Comparison of ENCODE assay signal across 8 cellular contexts in the genomic region with DNA sequence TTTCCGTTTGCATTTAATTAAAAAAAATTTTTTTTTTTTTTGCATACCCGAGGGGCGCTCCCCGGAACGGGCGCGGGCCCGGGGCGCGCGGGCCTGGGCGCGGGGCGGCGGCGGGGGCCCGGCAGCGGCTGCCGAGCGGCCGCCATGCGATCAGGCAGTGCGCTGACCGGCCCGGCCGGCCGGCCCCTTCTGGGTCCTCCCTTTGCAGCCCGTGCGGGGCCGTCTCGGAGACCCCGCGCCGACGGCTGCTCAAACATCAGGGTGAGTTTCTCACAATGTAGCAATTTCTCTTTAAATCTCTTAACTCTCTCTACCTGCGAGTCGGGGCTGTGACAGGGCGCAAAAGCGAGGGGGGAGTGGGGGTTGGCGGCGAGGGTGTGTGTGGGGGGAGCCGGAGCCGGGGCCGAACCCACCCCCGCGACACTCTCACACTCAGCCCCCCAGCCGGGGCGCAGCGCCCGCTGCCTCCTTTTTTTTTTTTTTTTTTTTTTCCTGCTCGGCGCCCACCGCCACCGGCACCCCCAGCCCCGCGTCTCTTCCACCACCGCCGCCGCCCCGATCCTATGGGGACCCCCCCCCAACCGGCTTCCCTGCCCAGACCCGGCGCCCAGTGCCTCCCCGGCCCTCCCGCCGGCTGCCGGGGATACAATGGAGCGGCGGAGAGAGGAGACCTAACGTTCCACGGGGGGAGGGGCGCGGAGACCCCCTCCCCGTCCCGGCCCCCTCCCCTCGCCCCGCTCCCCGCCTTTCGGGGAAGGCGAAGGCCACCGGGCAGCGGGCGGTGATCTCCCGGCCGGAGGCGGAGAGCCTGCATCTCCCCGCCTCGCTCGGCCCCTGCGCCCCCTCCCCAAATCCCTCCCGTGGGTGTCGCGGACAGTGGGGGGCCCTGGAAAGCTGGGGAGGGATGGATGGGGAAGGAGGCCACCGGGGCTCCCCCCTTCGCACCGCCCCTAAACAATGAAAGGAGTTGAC. TPM values are rescaled to one million over a fixed set of nuclear protein-coding genes. Genes with fewer than 3 reads are reported as not detected.
DNase-seq lines count a peak whose midpoint lies in the region; ATAC-seq and TF ChIP-seq lines count a peak whose summit lies in the region.

A gene (plus strand): TSS at position 227 of the 972 bp plus-strand sequence. CDS start 64,441 bp downstream, outside the sequence.

- H3K27ac ChIP-seq in BLaER1 treated with 17β-estradiol and CSF1 and Interleukin-3, amounts not matched to agents 10 nM and 100 nM, result peak within 1 kb of the TSS; percentile 91 to 99 (median 96)
- H3K27ac ChIP-seq in ectodermal cell (ENCODE audit: insufficient read depth, low read depth, low read length, poor library complexity, severe bottlenecking) (peak within 1 kb of the TSS; percentile 84), lower lobe of right lung (peak within 1 kb of the TSS; percentile 98)

- H3K9me3 ChIP-seq in BLaER1 treated with 17β-estradiol and CSF1 and Interleukin-3, amounts not matched to agents 10 nM and 100 nM (replicated peaks in 1 of 11), result no peaks in the 10 kb centered on the region
- H3K9me3 ChIP-seq in ectodermal cell (ENCODE audit: control insufficient read depth, low read length), result no peaks in the 10 kb centered on the region
- no peaks in the 10 kb centered on the region for H3K9me3 ChIP-seq in lower lobe of right lung

- no peaks in the 10 kb centered on the region for H3K9me3 Mint-ChIP-seq in activated CD8-positive, alpha-beta T cell treated with anti-CD3 and anti-CD28 coated beads, Interleukin-2, amount 10 ng/mL, durations not matched to agents 7 days and 5 days (ENCODE audit: insufficient read depth)

- H3K4me3 ChIP-seq in BLaER1 treated with 17β-estradiol and CSF1 and Interleukin-3, amounts not matched to agents 10 nM and 100 nM, result peak within 1 kb of the TSS; percentile 81 to 99 (median 96)
- H3K4me3 ChIP-seq in ectodermal cell (ENCODE audit: insufficient read depth, low read depth, low read length) (peak within 1 kb of the TSS; percentile 96), lower lobe of right lung (peak within 1 kb of the TSS; percentile 97)

- no peaks in the 10 kb centered on the region for H3K27me3 Mint-ChIP-seq in activated CD8-positive, alpha-beta T cell treated with anti-CD3 and anti-CD28 coated beads, Interleukin-2, amount 10 ng/mL, durations not matched to agents 7 days and 5 days (ENCODE audit: low read depth)

- CTCF ChIA-PET in activated CD8-positive, alpha-beta T cell treated with anti-CD3 and anti-CD28 coated beads, Interleukin-2, amount 10 ng/mL, durations not matched to agents 7 days and 5 days (lab: Charles Lee), result interaction anchor here (1.0 to 3.1 kb wide), 6 partner anchors 10 to 172 kb away, joined by 3 to 13 read pairs (median 4); a partner anchor contains a TSS

- ATAC-seq in HG03432 (IDR thresholded peaks at IDR 0.05; ENCODE audit: unreplicated experiment) (peak; percentile 51), lower lobe of right lung (peak; percentile 71 to 81)
- peak; percentile 64 for ATAC-seq in activated CD8-positive, alpha-beta T cell treated with anti-CD3 and anti-CD28 coated beads, Interleukin-2, amount 10 ng/mL, durations not matched to agents 7 days and 5 days

- peak within 1 kb of the TSS; percentile 93 to 99 (median 98) for H3K4me2 ChIP-seq in BLaER1 treated with 17β-estradiol and CSF1 and Interleukin-3, amounts not matched to agents 10 nM and 100 nM

- H3K36me3 Mint-ChIP-seq in activated CD8-positive, alpha-beta T cell treated with anti-CD3 and anti-CD28 coated beads, Interleukin-2, amount 10 ng/mL, durations not matched to agents 7 days and 5 days (ENCODE audit: low read depth), result peaks cover 13% of the 10 kb centered on the region

- H3K36me3 ChIP-seq in BLaER1 treated with 17β-estradiol and CSF1 and Interleukin-3, amounts not matched to agents 10 nM and 100 nM, result peaks cover 0 to 14% (median 4%) of the 10 kb centered on the region in 11 experiments; a peak in 10 of 22 replicates
- H3K36me3 ChIP-seq in ectodermal cell (ENCODE audit: control insufficient read depth, insufficient read depth, low read length) (no peaks in the 10 kb centered on the region), lower lobe of right lung (peaks cover 5% of the 10 kb centered on the region)

- no peaks in the 10 kb centered on the region for H3K27me3 ChIP-seq in BLaER1 treated with 17β-estradiol and CSF1 and Interleukin-3, amounts not matched to agents 10 nM and 100 nM
- H3K27me3 ChIP-seq in ectodermal cell (ENCODE audit: control insufficient read depth, insufficient read depth, low read length, poor library complexity, severe bottlenecking), result no peaks in the 10 kb centered on the region
- no peaks in the 10 kb centered on the region for H3K27me3 ChIP-seq in lower lobe of right lung (ENCODE audit: low read depth)

- intact Hi-C loops in lower lobe of right lung (cut with DNase I), result no loop called here

- peak within 1 kb of the TSS; percentile 88 for H3K4me3 Mint-ChIP-seq in activated CD8-positive, alpha-beta T cell treated with anti-CD3 and anti-CD28 coated beads, Interleukin-2, amount 10 ng/mL, durations not matched to agents 7 days and 5 days

- POLR2A ChIA-PET in activated CD8-positive, alpha-beta T cell treated with anti-CD3 and anti-CD28 coated beads, Interleukin-2, amount 10 ng/mL, durations not matched to agents 7 days and 5 days (lab: Charles Lee), result interaction anchor here (0.9 to 3.1 kb wide), 7 partner anchors 9 to 125 kb away, joined by 3 to 35 read pairs (median 6); a partner anchor contains a TSS

- 0% methylated on average over 87 to 96 of the region's 96 CpGs for WGBS in ectodermal cell, 2 experiments

- peaks cover 28% of the 10 kb centered on the region for H3K4me1 Mint-ChIP-seq in activated CD8-positive, alpha-beta T cell treated with anti-CD3 and anti-CD28 coated beads, Interleukin-2, amount 10 ng/mL, durations not matched to agents 7 days and 5 days (ENCODE audit: low read depth)

- H3K27ac Mint-ChIP-seq in activated CD8-positive, alpha-beta T cell treated with anti-CD3 and anti-CD28 coated beads, Interleukin-2, amount 10 ng/mL, durations not matched to agents 7 days and 5 days, result peak within 1 kb of the TSS; percentile 88

- H3K4me1 ChIP-seq in BLaER1 treated with 17β-estradiol and CSF1 and Interleukin-3, amounts not matched to agents 10 nM and 100 nM, result peaks cover 35 to 52% (median 44%) of the 10 kb centered on the region in 10 experiments
- H3K4me1 ChIP-seq in ectodermal cell (ENCODE audit: control insufficient read depth, insufficient read depth, low read length) (peaks cover 19% of the 10 kb centered on the region), lower lobe of right lung (peaks cover 45% of the 10 kb centered on the region)

- H3K9ac ChIP-seq in BLaER1 treated with 17β-estradiol and CSF1 and Interleukin-3, amounts not matched to agents 10 nM and 100 nM, result peak within 1 kb of the TSS; percentile 91 to 99 (median 97)

- DNase-seq in GM19238 (ENCODE audit: insufficient read length, low spot score), result peak; percentile 81
- DNase-seq in NCI-H526 treated with DMSO at 0.1 percent for 48 hours (lab: John Stamatoyannopoulos, UW), result peak; percentile 37
- peak; percentile 84 for DNase-seq in activated CD8-positive, alpha-beta T cell treated with anti-CD3 and anti-CD28 coated beads, Interleukin-2, amount 10 ng/mL, durations not matched to agents 7 days and 5 days
- peak; percentile 91 for DNase-seq in lower lobe of right lung
- DNase-seq in stimulated activated CD4-positive, alpha-beta T cell treated with anti-CD3 and anti-CD28 coated beads, Interleukin-4, amount 100 ng/mL, for 48 hours (ENCODE audit: low read depth in 2 of 2), result peak; percentile 72 to 76

- no peak for TF ChIP-seq CTCF in lower lobe of right lung (IDR thresholded peaks at IDR 0.05)

- peaks cover 40 to 45% (median 44%) of the 10 kb centered on the region in 11 experiments for H4K20me1 ChIP-seq in BLaER1 treated with 17β-estradiol and CSF1 and Interleukin-3, amounts not matched to agents 10 nM and 100 nM

RNA-seq across cellular contexts. Expression of the gene that starts here (rescaled TPM):
- 10 to 100 TPM; 15.0 to 17.6 TPM for total RNA-seq in activated CD8-positive, alpha-beta T cell treated with anti-CD3 and anti-CD28 coated beads, Interleukin-2, amount 10 ng/mL, durations not matched to agents 7 days and 5 days
- polyA plus RNA-seq in ectodermal cell (2013, experiment 1 of 4), result 25.3 TPM
- polyA plus RNA-seq in ectodermal cell (2013, experiment 2 of 4), result 27.8 TPM
- polyA plus RNA-seq in ectodermal cell (2013, experiment 3 of 4), result 21.2 TPM
- polyA plus RNA-seq in ectodermal cell (2013, experiment 4 of 4), result 22.4 TPM
- 18.3 TPM for total RNA-seq in lower lobe of right lung

Comparison
In these comparisons a context has a peak if more than half of its experiments do, and no peak if none do; other contexts are left out.
1. Peak in every context shown above with its lines: DNase-seq, ATAC-seq, H3K4me3 ChIP-seq and H3K27ac ChIP-seq.
2. DNase-seq: peak in every context shown above with its lines; median percentile 91 in lower lobe of right lung; 84 in activated CD8-positive, alpha-beta T cell treated with anti-CD3 and anti-CD28 coated beads, Interleukin-2, amount 10 ng/mL, durations not matched to agents 7 days and 5 days; 81 in GM19238; 74 in stimulated activated CD4-positive, alpha-beta T cell treated with anti-CD3 and anti-CD28 coated beads, Interleukin-4, amount 100 ng/mL, for 48 hours; 37 in NCI-H526 treated with DMSO at 0.1 percent for 48 hours.